Comparison of ENCODE assay signal across 1 cellular context in genomic region chr16:3562914-3563480, GRCh38.
TF ChIP-seq lines count a peak whose summit lies in the region.

No MANE protein-coding gene starts in this region.

TF ChIP-seq in A549, 52 proteins besides CTCF, POLR2A, EP300 and RAD21 (continued from another document):
- TF ChIP-seq REST (IDR thresholded peaks at IDR 0.05) (no peak), RFX5 (IDR thresholded peaks at IDR 0.05) (no peak)
